ENCODE assay signal across 21 cellular contexts in genomic region chr14:99863059-99863458, GRCh38.
"Had no signal": no experiment of that assay in that cellular context is flagged by ENCODE, and none has a peak within 500 bp of the region (broad histone marks: within the 10 kb centered on the region; RNA-seq: fewer than 3 reads in every experiment).

No MANE protein-coding gene starts in this region.

- H3K27me3 ChIP-seq: heart right ventricle, stomach, transverse colon had no signal

- H3K4me1 Mint-ChIP-seq: naive thymus-derived CD4-positive, alpha-beta T cell; nephron progenitor cell had no signal

- H3K36me3 Mint-ChIP-seq: naive thymus-derived CD4-positive, alpha-beta T cell had no signal

- H3K9me3 ChIP-seq: psoas muscle, spleen, stomach, thoracic aorta, transverse colon had no signal

- H3K27ac Mint-ChIP-seq: naive thymus-derived CD4-positive, alpha-beta T cell; nephron progenitor cell had no signal

- H3K4me3 Mint-ChIP-seq: naive thymus-derived CD4-positive, alpha-beta T cell; nephron progenitor cell had no signal

- H3K9me3 Mint-ChIP-seq: naive thymus-derived CD4-positive, alpha-beta T cell had no signal

- ATAC-seq: esophagus mucosa; heart right ventricle; left lobe of liver; naive thymus-derived CD4-positive, alpha-beta T cell; psoas muscle; sciatic nerve had no signal

- DNase-seq: effector memory CD4-positive, alpha-beta T cell; heart right ventricle; hypothalamus; islet precursor cell; mammary epithelial cell; naive thymus-derived CD4-positive, alpha-beta T cell; nephron progenitor cell; psoas muscle; retina; spleen; stimulated activated CD4-positive, alpha-beta T cell treated with anti-CD3 and anti-CD28 coated beads, Interleukin-15, amount 100 ng/mL, for 24 hours; stimulated activated CD4-positive, alpha-beta T cell treated with anti-CD3 and anti-CD28 coated beads, Interleukin-1b, Interleukin-23, amount 100 ng/mL, for 48 hours; stimulated activated CD4-positive, alpha-beta T cell treated with anti-CD3 and anti-CD28 coated beads, Interleukin-4, amount 100 ng/mL, for 24 hours; stimulated activated naive CD4-positive, alpha-beta T cell; stomach; substantia nigra; transverse colon had no signal

- H3K27ac ChIP-seq: heart right ventricle, psoas muscle, spleen, stomach, thoracic aorta, transverse colon had no signal
